In genomic region chrX:72201836-72202536, GRCh38 we compare ENCODE assay signal across 1 cellular context.
TF ChIP-seq lines count a peak whose summit lies in the region.

No MANE protein-coding gene starts in this region.

TF ChIP-seq in IMR-90, 13 proteins besides CTCF, POLR2A, EP300 and RAD21 (continued from another document):
- TF ChIP-seq, protein P1, sequence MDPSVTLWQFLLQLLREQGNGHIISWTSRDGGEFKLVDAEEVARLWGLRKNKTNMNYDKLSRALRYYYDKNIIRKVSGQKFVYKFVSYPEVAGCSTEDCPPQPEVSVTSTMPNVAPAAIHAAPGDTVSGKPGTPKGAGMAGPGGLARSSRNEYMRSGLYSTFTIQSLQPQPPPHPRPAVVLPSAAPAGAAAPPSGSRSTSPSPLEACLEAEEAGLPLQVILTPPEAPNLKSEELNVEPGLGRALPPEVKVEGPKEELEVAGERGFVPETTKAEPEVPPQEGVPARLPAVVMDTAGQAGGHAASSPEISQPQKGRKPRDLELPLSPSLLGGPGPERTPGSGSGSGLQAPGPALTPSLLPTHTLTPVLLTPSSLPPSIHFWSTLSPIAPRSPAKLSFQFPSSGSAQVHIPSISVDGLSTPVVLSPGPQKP (IDR thresholded peaks at IDR 0.05; ENCODE audit: borderline replicate concordance, low read depth, low read length) = no peak
- TF ChIP-seq RCOR1 (IDR thresholded peaks at IDR 0.05; ENCODE audit: insufficient replicate concordance, low read length) (no peak), MAFK (IDR thresholded peaks at IDR 0.05; ENCODE audit: low read depth, low read length) (no peak), NFE2L2 (IDR thresholded peaks at IDR 0.05; ENCODE audit: low read depth, low read length) (no peak)
